ENCODE assay signal across 30 cellular contexts in the genomic region with DNA sequence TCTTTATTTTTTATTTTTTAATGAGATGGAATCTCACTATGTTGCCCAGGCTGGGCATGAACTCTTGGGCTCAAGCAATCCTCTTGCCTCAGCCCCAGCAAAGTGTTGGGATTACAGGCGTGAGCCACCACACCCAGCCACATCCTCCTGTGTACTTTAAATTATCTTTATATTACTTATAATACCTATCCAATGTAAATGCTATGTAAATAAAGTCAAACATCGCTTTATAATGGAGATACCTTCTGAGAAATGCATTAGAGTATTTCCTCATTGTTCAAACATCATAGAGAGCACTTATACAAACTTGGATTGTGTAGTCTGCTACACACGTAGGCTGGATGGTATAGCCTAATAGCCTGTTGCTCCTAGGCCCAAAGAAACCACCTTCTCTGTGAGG. TPM values are rescaled to one million over a fixed set of nuclear protein-coding genes. Genes with fewer than 3 reads are reported as not detected.
"Had no signal": no experiment of that assay in that cellular context is flagged by ENCODE, and none has a peak within 500 bp of the region (broad histone marks: within the 10 kb centered on the region; RNA-seq: fewer than 3 reads in every experiment).

No MANE protein-coding gene starts in this region.

- H3K27me3 ChIP-seq: dorsolateral prefrontal cortex, esophagus squamous epithelium, gastroesophageal sphincter, heart left ventricle, hepatocyte, left lung had no signal

- FAIRE-seq: endometrium, kidney had no signal

- H3K9me3 ChIP-seq: esophagus squamous epithelium, gastroesophageal sphincter, lower lobe of right lung had no signal

- H3K36me3 ChIP-seq: esophagus squamous epithelium, gastroesophageal sphincter, heart left ventricle, left lung, lower lobe of right lung had no signal

- H3K27me3 Mint-ChIP-seq: naive B cell had no signal

- H3K36me3 Mint-ChIP-seq: immature natural killer cell, memory B cell had no signal

- H3K27ac Mint-ChIP-seq: endodermal cell, immature natural killer cell, memory B cell, naive B cell had no signal

- H3K4me1 Mint-ChIP-seq: endodermal cell, immature natural killer cell, memory B cell, naive B cell had no signal

- H3K9me3 Mint-ChIP-seq: endodermal cell had no signal

- ATAC-seq: esophagus mucosa, gastroesophageal sphincter, heart left ventricle, left lung, left ventricle myocardium superior, lower lobe of right lung had no signal

- H3K27ac ChIP-seq: coronary artery, dorsolateral prefrontal cortex, epithelial cell of prostate, esophagus squamous epithelium, gastroesophageal sphincter, heart left ventricle, hepatocyte, left lung, lower lobe of right lung had no signal

- H3K4me3 ChIP-seq: coronary artery, dorsolateral prefrontal cortex, esophagus squamous epithelium, gastroesophageal sphincter, heart left ventricle, hepatocyte, left lung, lower lobe of right lung had no signal

- DNase-seq: cerebellar nuclear complex; dermis blood vessel endothelial cell; dorsolateral prefrontal cortex; effector CD4-positive, alpha-beta T cell; effector memory CD4-positive, alpha-beta T cell; endodermal cell; erythroblast; esophagus squamous epithelium; foreskin fibroblast; foreskin melanocyte; heart left ventricle; hypothalamus; immature natural killer cell; islet precursor cell; kidney; kidney glomerular epithelial cell; left lung; left ventricle myocardium superior; lower lobe of right lung; mesendoderm; midbrain; naive B cell had no signal

- H3K4me1 ChIP-seq: esophagus squamous epithelium, gastroesophageal sphincter, left lung, lower lobe of right lung had no signal

- H3K4me3 Mint-ChIP-seq: endodermal cell, immature natural killer cell, memory B cell, naive B cell had no signal

RNA-seq across cellular contexts. Expression of a gene that starts 41.4 kb away (rescaled TPM):
- total RNA-seq: mononuclear cell had no signal
